Comparison of ENCODE assay signal across 15 cellular contexts in the genomic region with DNA sequence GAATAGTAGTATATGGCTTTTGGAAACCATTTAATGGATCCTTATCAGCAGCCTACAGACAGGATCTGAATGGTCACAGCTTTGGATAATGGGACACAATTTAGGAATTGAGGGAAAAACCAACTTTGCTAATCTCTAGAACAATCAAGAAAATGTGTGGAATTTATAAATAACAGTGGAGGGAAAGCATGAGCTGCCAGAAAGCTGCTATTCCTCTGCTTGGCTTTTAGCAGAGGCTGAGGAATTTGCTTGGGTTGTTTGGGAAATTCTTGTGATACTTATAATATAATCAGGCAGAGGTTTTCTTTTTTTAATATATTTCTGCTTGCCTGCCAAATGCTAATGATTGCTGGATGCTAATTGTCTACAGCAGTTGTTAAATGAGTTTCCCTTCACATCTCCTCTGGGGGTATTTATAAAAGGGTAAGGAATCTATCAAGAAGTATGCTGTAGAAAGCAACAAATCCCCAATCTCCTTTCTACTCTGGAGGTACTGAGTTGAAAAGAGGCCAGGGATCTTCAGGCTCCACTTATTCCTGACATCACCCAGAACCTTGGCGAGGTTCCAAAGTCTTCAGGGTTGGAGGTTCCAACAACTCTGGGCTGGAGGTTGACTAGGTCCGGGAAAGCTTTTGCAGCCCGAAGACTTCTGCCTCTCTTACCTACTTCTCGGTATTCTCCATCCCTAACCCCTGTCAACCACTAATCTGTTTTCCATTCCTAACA.
DNase-seq lines count a peak whose midpoint lies in the region; ATAC-seq and TF ChIP-seq lines count a peak whose summit lies in the region.
"Had no signal": no experiment of that assay in that cellular context is flagged by ENCODE, and none has a peak within 500 bp of the region (broad histone marks: within the 10 kb centered on the region; RNA-seq: fewer than 3 reads in every experiment).

No MANE protein-coding gene starts in this region.

- H3K36me3 ChIP-seq in HAP-1 (replicated peaks) = no peaks in the 10 kb centered on the region
- H3K36me3 ChIP-seq: BLaER1 treated with 17β-estradiol and CSF1 and Interleukin-3, amounts not matched to agents 10 nM and 100 nM had no signal

- no peaks in the 10 kb centered on the region for H3K27me3 Mint-ChIP-seq in brain

- TF ChIP-seq CTCF in brain (conservative IDR thresholded peaks at IDR 0.05) = no peak

- DNase-seq in AG08395 (ENCODE audit: low spot score) (peak; percentile 22), HAP-1 (ENCODE audit: low spot score in 2 of 2) (peak; percentile 56 to 57), left kidney (ENCODE audit: low read depth, low spot score) (peak; percentile 5), NCI-H774 (lab: John Stamatoyannopoulos, UW) (no peak)
- no peak for DNase-seq in NK-92 treated with Interleukin-12 subunit alpha and Interleukin-12 subunit beta, amount 100 ng/mL, for 24 hours (lab: John Stamatoyannopoulos, UW)
- DNase-seq: activated CD8-positive, alpha-beta memory T cell treated with anti-CD3 and anti-CD28 coated beads for 24 hours; activated naive CD8-positive, alpha-beta T cell treated with anti-CD3 and anti-CD28 coated beads, Interleukin-2, amount 10 ng/mL, durations not matched to agents 7 days and 5 days; GOT3; MM.1S; stimulated activated naive CD4-positive, alpha-beta T cell; T-cell had no signal

- no peak overlapping the region for H3K4me3 ChIP-seq in HAP-1
- H3K4me3 ChIP-seq: BLaER1 treated with 17β-estradiol and CSF1 and Interleukin-3, amounts not matched to agents 10 nM and 100 nM had no signal

- peaks cover 12% of the 10 kb centered on the region for H3K4me1 ChIP-seq in HAP-1

- no peaks in the 10 kb centered on the region for H3K9me3 ChIP-seq in HAP-1

- peaks cover 2% of the 10 kb centered on the region for H3K27me3 ChIP-seq in HAP-1 (ENCODE audit: low read depth)
- H3K27me3 ChIP-seq: BLaER1 treated with 17β-estradiol and CSF1 and Interleukin-3, amounts not matched to agents 10 nM and 100 nM had no signal

- in situ Hi-C loops in HAP-1 (cut with MboI; ENCODE audit: low sequenced_read_pairs) = no loop called here

- H3K27ac Mint-ChIP-seq in brain = peak overlapping the region in 3 of 5 experiments; percentile 54 to 64 (median 63)
- H3K27ac Mint-ChIP-seq: activated naive CD8-positive, alpha-beta T cell treated with anti-CD3 and anti-CD28 coated beads, Interleukin-2, amount 10 ng/mL, durations not matched to agents 7 days and 5 days; T-cell had no signal

- ATAC-seq in GM18502 (IDR thresholded peaks at IDR 0.05; ENCODE audit: poor library complexity, unreplicated experiment) (no peak), HG03095 (IDR thresholded peaks at IDR 0.05; ENCODE audit: unreplicated experiment) (no peak)
- ATAC-seq: T-cell had no signal

- no peaks in the 10 kb centered on the region for H3K36me3 Mint-ChIP-seq in brain
- H3K36me3 Mint-ChIP-seq: activated naive CD8-positive, alpha-beta T cell treated with anti-CD3 and anti-CD28 coated beads, Interleukin-2, amount 10 ng/mL, durations not matched to agents 7 days and 5 days; T-cell had no signal

- no peak overlapping the region for H3K4me3 Mint-ChIP-seq in brain
- H3K4me3 Mint-ChIP-seq: activated naive CD8-positive, alpha-beta T cell treated with anti-CD3 and anti-CD28 coated beads, Interleukin-2, amount 10 ng/mL, durations not matched to agents 7 days and 5 days; T-cell had no signal

- peaks cover 24% of the 10 kb centered on the region for H3K4me1 Mint-ChIP-seq in brain
- H3K4me1 Mint-ChIP-seq: activated naive CD8-positive, alpha-beta T cell treated with anti-CD3 and anti-CD28 coated beads, Interleukin-2, amount 10 ng/mL, durations not matched to agents 7 days and 5 days; T-cell had no signal

- peaks cover 2 to 23% (median 4%) of the 10 kb centered on the region in 5 experiments for H3K9me3 Mint-ChIP-seq in brain
- H3K9me3 Mint-ChIP-seq: activated naive CD8-positive, alpha-beta T cell treated with anti-CD3 and anti-CD28 coated beads, Interleukin-2, amount 10 ng/mL, durations not matched to agents 7 days and 5 days had no signal

Comparison
In these comparisons a context has a peak if more than half of its experiments do, and no peak if none do; other contexts are left out.
1. DNase-seq: peak in AG08395 (single experiment), HAP-1 (2 of 2) and left kidney (single experiment); none in NCI-H774 (single experiment) and NK-92 treated with Interleukin-12 subunit alpha and Interleukin-12 subunit beta, amount 100 ng/mL, for 24 hours (single experiment).